19 cellular contexts compared by ENCODE assay signal in the genomic region with DNA sequence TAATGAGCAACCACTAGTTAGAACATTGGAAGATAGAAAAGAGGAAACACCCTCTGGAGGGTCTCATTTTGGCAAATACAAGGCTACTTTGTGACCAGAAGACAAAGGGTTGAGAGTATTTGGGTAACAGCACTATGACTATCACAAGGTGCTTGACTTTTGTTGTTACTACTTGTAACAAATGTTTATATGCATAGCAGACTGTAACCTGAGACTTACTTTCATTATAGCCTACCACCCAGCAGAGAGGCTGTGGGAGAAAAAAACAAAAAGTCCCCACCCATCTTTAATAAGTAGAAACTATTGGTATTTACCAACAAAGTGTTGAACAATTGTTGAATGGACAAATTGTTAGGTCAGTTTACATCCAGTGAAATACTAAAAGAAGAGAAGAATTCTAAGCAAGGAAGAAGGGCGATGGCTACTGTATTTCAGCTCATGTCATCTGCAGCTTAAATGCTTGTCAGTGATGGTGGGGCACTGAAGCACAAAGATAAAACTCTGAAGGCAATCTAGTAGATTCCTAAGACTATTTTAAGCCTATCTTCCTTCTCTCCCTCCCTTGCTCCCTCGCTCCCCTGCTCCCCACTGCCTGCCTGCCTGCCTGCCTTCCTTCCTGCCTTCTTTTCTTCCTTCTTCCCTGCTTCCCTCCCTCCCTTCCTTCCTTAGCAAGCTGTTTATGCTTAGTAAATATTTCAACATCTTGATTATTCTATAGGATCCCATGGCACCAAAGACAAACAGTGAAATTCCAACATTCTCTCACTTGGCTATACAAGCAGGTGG.
"Had no signal": no experiment of that assay in that cellular context is flagged by ENCODE, and none has a peak within 500 bp of the region (broad histone marks: within the 10 kb centered on the region; RNA-seq: fewer than 3 reads in every experiment).

No MANE protein-coding gene starts in this region.

- DNase-seq: activated CD4-positive, alpha-beta T cell treated with anti-CD3 and anti-CD28 coated beads, Interleukin-2, amount 50 U/mL, for 4 hours; activated CD4-positive, CD25-positive, alpha-beta regulatory T cell treated with anti-CD3 and anti-CD28 coated beads, Interleukin-2, amount 50 U/mL, for 72 hours; activated naive CD4-positive, alpha-beta T cell treated with anti-CD3 and anti-CD28 coated beads for 36 hours; activated T-cell treated with anti-CD3 and anti-CD28 coated beads for 4 hours; effector memory CD4-positive, alpha-beta T cell; foreskin keratinocyte; left ventricle myocardium inferior; naive thymus-derived CD8-positive, alpha-beta T cell; retina; stimulated activated CD4-positive, alpha-beta T cell treated with anti-CD3 and anti-CD28 coated beads, Interleukin-15, amount 100 ng/mL, for 24 hours; stimulated activated CD4-positive, alpha-beta T cell treated with anti-CD3 and anti-CD28 coated beads, Interleukin-4, amount 100 ng/mL, for 1 hour; stimulated activated naive B cell treated with anti-CD40 and anti-IgM and Interleukin-4, amounts not matched to agents 10 μg/mL and 1 μg/mL and 100 μg/mL, for 72 hours; tibial artery had no signal

- H3K9me3 ChIP-seq: ascending aorta, breast epithelium, left ventricle myocardium inferior, neutrophil, tibial artery had no signal

- H3K4me1 Mint-ChIP-seq: activated T-helper 17 cell treated with anti-CD3 and anti-CD28 coated beads, Interleukin-2, amount 50 U/mL, for 72 hours; naive thymus-derived CD8-positive, alpha-beta T cell; stimulated activated naive B cell treated with anti-CD40 and anti-IgM and Interleukin-4, amounts not matched to agents 10 μg/mL and 1 μg/mL and 100 μg/mL, for 72 hours had no signal

- H3K9me3 Mint-ChIP-seq: activated naive CD4-positive, alpha-beta T cell treated with anti-CD3 and anti-CD28 coated beads for 36 hours; activated T-helper 17 cell treated with anti-CD3 and anti-CD28 coated beads, Interleukin-2, amount 50 U/mL, for 72 hours; dendritic cell treated with granulocyte-macrophage colony-stimulating factor and Interleukin-4, amounts not matched to agents 40 ng/mL and 50 ng/mL, for 4 days; stimulated activated naive B cell treated with anti-CD40 and anti-IgM and Interleukin-4, amounts not matched to agents 10 μg/mL and 1 μg/mL and 100 μg/mL, for 72 hours had no signal

- H3K36me3 ChIP-seq: ascending aorta, breast epithelium, left ventricle myocardium inferior, neutrophil, tibial artery had no signal

- H3K27ac ChIP-seq: ascending aorta, breast epithelium, foreskin keratinocyte, left ventricle myocardium inferior, neutrophil, skin epidermis, tibial artery had no signal

- H3K4me3 Mint-ChIP-seq: activated naive CD4-positive, alpha-beta T cell treated with anti-CD3 and anti-CD28 coated beads for 36 hours; activated T-helper 17 cell treated with anti-CD3 and anti-CD28 coated beads, Interleukin-2, amount 50 U/mL, for 72 hours; dendritic cell treated with granulocyte-macrophage colony-stimulating factor and Interleukin-4, amounts not matched to agents 40 ng/mL and 50 ng/mL, for 4 days; naive thymus-derived CD8-positive, alpha-beta T cell; stimulated activated naive B cell treated with anti-CD40 and anti-IgM and Interleukin-4, amounts not matched to agents 10 μg/mL and 1 μg/mL and 100 μg/mL, for 72 hours had no signal

- H3K27me3 Mint-ChIP-seq: dendritic cell treated with granulocyte-macrophage colony-stimulating factor and Interleukin-4, amounts not matched to agents 40 ng/mL and 50 ng/mL, for 4 days; stimulated activated naive B cell treated with anti-CD40 and anti-IgM and Interleukin-4, amounts not matched to agents 10 μg/mL and 1 μg/mL and 100 μg/mL, for 72 hours had no signal

- H3K4me3 ChIP-seq: ascending aorta, breast epithelium, left ventricle myocardium inferior, skin epidermis, tibial artery had no signal

- H3K4me1 ChIP-seq: ascending aorta, breast epithelium, foreskin keratinocyte, tibial artery had no signal

- H3K27ac Mint-ChIP-seq: activated naive CD4-positive, alpha-beta T cell treated with anti-CD3 and anti-CD28 coated beads for 36 hours; activated T-helper 17 cell treated with anti-CD3 and anti-CD28 coated beads, Interleukin-2, amount 50 U/mL, for 72 hours; dendritic cell treated with granulocyte-macrophage colony-stimulating factor and Interleukin-4, amounts not matched to agents 40 ng/mL and 50 ng/mL, for 4 days; naive thymus-derived CD8-positive, alpha-beta T cell; stimulated activated naive B cell treated with anti-CD40 and anti-IgM and Interleukin-4, amounts not matched to agents 10 μg/mL and 1 μg/mL and 100 μg/mL, for 72 hours had no signal

- ATAC-seq: activated T-helper 17 cell treated with anti-CD3 and anti-CD28 coated beads, Interleukin-2, amount 50 U/mL, for 72 hours; foreskin keratinocyte; naive thymus-derived CD8-positive, alpha-beta T cell; stimulated activated naive B cell treated with anti-CD40 and anti-IgM and Interleukin-4, amounts not matched to agents 10 μg/mL and 1 μg/mL and 100 μg/mL, for 72 hours had no signal

- H3K27me3 ChIP-seq: ascending aorta, breast epithelium, foreskin keratinocyte, tibial artery had no signal

- H3K36me3 Mint-ChIP-seq: naive thymus-derived CD8-positive, alpha-beta T cell; stimulated activated naive B cell treated with anti-CD40 and anti-IgM and Interleukin-4, amounts not matched to agents 10 μg/mL and 1 μg/mL and 100 μg/mL, for 72 hours had no signal
